9 cellular contexts compared by ENCODE assay signal in genomic region chr14:75399819-75400678, GRCh38. TPM values are rescaled to one million over a fixed set of nuclear protein-coding genes. Genes with fewer than 3 reads are reported as not detected.
DNase-seq lines count a peak whose midpoint lies in the region; ATAC-seq and TF ChIP-seq lines count a peak whose summit lies in the region.
"Had no signal": no experiment of that assay in that cellular context is flagged by ENCODE, and none has a peak within 500 bp of the region (broad histone marks: within the 10 kb centered on the region; RNA-seq: fewer than 3 reads in every experiment).

No MANE protein-coding gene starts in this region.

- peaks cover 1% of the 10 kb centered on the region for H3K27me3 ChIP-seq in adipocyte (replicated peaks; ENCODE audit: control insufficient read depth, insufficient read depth, low read length)
- H3K27me3 ChIP-seq: cardiac muscle cell had no signal

- H3K9me3 Mint-ChIP-seq in progenitor cell of endocrine pancreas (ENCODE audit: low read depth): peaks cover 3% of the 10 kb centered on the region

- no peaks in the 10 kb centered on the region for H3K4me1 Mint-ChIP-seq in progenitor cell of endocrine pancreas (ENCODE audit: low read depth)

- no peak overlapping the region for H3K27ac Mint-ChIP-seq in progenitor cell of endocrine pancreas

- no peak for ATAC-seq in HG02798 (IDR thresholded peaks at IDR 0.05; ENCODE audit: poor library complexity, unreplicated experiment)

- no peak overlapping the region for H3K4me3 Mint-ChIP-seq in progenitor cell of endocrine pancreas (ENCODE audit: low read depth)

- peak overlapping the region; percentile 0 for H3K4me3 ChIP-seq in adipocyte (ENCODE audit: low read length)
- H3K4me3 ChIP-seq: cardiac muscle cell had no signal

- H3K27me3 Mint-ChIP-seq in progenitor cell of endocrine pancreas: peaks cover 18% of the 10 kb centered on the region

- H3K4me1 ChIP-seq in adipocyte (ENCODE audit: control insufficient read depth, insufficient read depth, low read length): peaks cover 24% of the 10 kb centered on the region

- DNase-seq in DMS 273 (lab: John Stamatoyannopoulos, UW; ENCODE audit: unreplicated experiment): peak; percentile 92
- peak; percentile 85 for DNase-seq in NCI-H1436 treated with DMSO at 0.1 percent for 48 hours (lab: John Stamatoyannopoulos, UW)
- peak; percentile 23 for DNase-seq in adipocyte (ENCODE audit: low read depth)
- peak; percentile 75 for DNase-seq in inferior parietal cortex (ENCODE audit: extremely low spot score)
- DNase-seq in stromal cell of bone marrow (ENCODE audit: low read depth): peak; percentile 65
- DNase-seq in progenitor cell of endocrine pancreas (ENCODE audit: low spot score, unreplicated experiment): no peak
- no peak for DNase-seq in UCSD-AML1 (lab: John Stamatoyannopoulos, UW; ENCODE audit: unreplicated experiment)

- no peaks in the 10 kb centered on the region for H3K36me3 Mint-ChIP-seq in progenitor cell of endocrine pancreas (ENCODE audit: insufficient read depth)

- no peak for TF ChIP-seq CTCF in progenitor cell of endocrine pancreas (IDR thresholded peaks at IDR 0.05; ENCODE audit: unreplicated experiment)

- no peaks in the 10 kb centered on the region for H3K36me3 ChIP-seq in adipocyte (ENCODE audit: control insufficient read depth, insufficient read depth, low read length, severe bottlenecking)
- H3K36me3 ChIP-seq: cardiac muscle cell had no signal

- H3K9me3 ChIP-seq in adipocyte (ENCODE audit: control insufficient read depth, low read length): peaks cover 8% of the 10 kb centered on the region

- peak overlapping the region; percentile 8 for H3K9ac ChIP-seq in adipocyte (ENCODE audit: low read length)

RNA-seq across cellular contexts. Expression of gene JDP2, which starts 27.8 kb away (rescaled TPM):
- total RNA-seq in progenitor cell of endocrine pancreas: 13.1 and 16.7 TPM in 2 replicates

Comparison
In these comparisons a context has a peak if more than half of its experiments do, and no peak if none do; other contexts are left out.
1. DNase-seq: peak in DMS 273 (single experiment), NCI-H1436 treated with DMSO at 0.1 percent for 48 hours (single experiment), adipocyte (single experiment), inferior parietal cortex (single experiment) and stromal cell of bone marrow (single experiment); none in progenitor cell of endocrine pancreas (single experiment) and UCSD-AML1 (single experiment).